Comparison of ENCODE assay signal across 2 cellular contexts in genomic region chr7:111210043-111210442, GRCh38.
TF ChIP-seq lines count a peak whose summit lies in the region.

No MANE protein-coding gene starts in this region.

TF ChIP-seq in GM23338, 12 proteins besides CTCF, POLR2A, EP300 and RAD21:
- TF ChIP-seq REST (IDR thresholded peaks at IDR 0.05; ENCODE audit: unreplicated experiment) (no peak), ETS1 (IDR thresholded peaks at IDR 0.05) (no peak), EZH2 (IDR thresholded peaks at IDR 0.05; ENCODE audit: low read depth, unreplicated experiment) (no peak), ZNF114 (CRISPR knock-in tag; IDR thresholded peaks at IDR 0.05) (no peak), POLR2AphosphoS5 (IDR thresholded peaks at IDR 0.05; ENCODE audit: low read depth) (no peak), ZNF462 (CRISPR knock-in tag; IDR thresholded peaks at IDR 0.05) (no peak), EZH2phosphoT487 (IDR thresholded peaks at IDR 0.05; ENCODE audit: unreplicated experiment) (no peak), ZNF331 (CRISPR knock-in tag; IDR thresholded peaks at IDR 0.05; ENCODE audit: low read depth) (no peak), NANOG (IDR thresholded peaks at IDR 0.05; ENCODE audit: borderline replicate concordance) (no peak), CREB1 (CRISPR knock-in tag; IDR thresholded peaks at IDR 0.05; ENCODE audit: low read depth) (no peak), JUNB (IDR thresholded peaks at IDR 0.05; ENCODE audit: unreplicated experiment) (no peak), STAT1 (IDR thresholded peaks at IDR 0.05; ENCODE audit: unreplicated experiment) (no peak)

TF ChIP-seq in K562, 482 proteins besides CTCF, POLR2A, EP300 and RAD21 (continued from another document):
- TF ChIP-seq RREB1 (CRISPR knock-in tag; IDR thresholded peaks at IDR 0.05) = no peak
- no peak for TF ChIP-seq SREBF1 (IDR thresholded peaks at IDR 0.05; ENCODE audit: borderline replicate concordance, low read depth, low read length)
- TF ChIP-seq ASH1L (IDR thresholded peaks at IDR 0.05; ENCODE audit: borderline replicate concordance, low read depth, partially characterized antibody) = no peak
- no peak for TF ChIP-seq YY1 (IDR thresholded peaks at IDR 0.05; ENCODE audit: borderline replicate concordance in 1 of 3, control insufficient read depth in 1 of 3, extremely low read depth in 1 of 3, insufficient read depth in 3 of 3, insufficient read length in 1 of 3, insufficient replicate concordance in 2 of 3, low read depth in 1 of 3, low read length in 2 of 3)
- TF ChIP-seq KLF16 (IDR thresholded peaks at IDR 0.05) = no peak
- TF ChIP-seq MAFK (IDR thresholded peaks at IDR 0.05; ENCODE audit: low read length) = peak; percentile 41; the same call in 1 of the 2 replicates
- TF ChIP-seq EP400 (IDR thresholded peaks at IDR 0.05) = no peak
- TF ChIP-seq ZNF12 (CRISPR knock-in tag; IDR thresholded peaks at IDR 0.05) = no peak
- TF ChIP-seq MAFG (tag; conservative IDR thresholded peaks at IDR 0.05) = peak; percentile 56
- TF ChIP-seq PRDM10 (IDR thresholded peaks at IDR 0.05; ENCODE audit: partially characterized antibody) = no peak
- no peak for TF ChIP-seq RBM14 (IDR thresholded peaks at IDR 0.05; ENCODE audit: borderline replicate concordance, insufficient read depth, low read depth, low read length)
- no peak for TF ChIP-seq FOXM1 (IDR thresholded peaks at IDR 0.05; ENCODE audit: low read depth)
- no peak for TF ChIP-seq FOXM1 (CRISPR knock-in tag; IDR thresholded peaks at IDR 0.05; ENCODE audit: low read depth)
- TF ChIP-seq KLF13 (tag; IDR thresholded peaks at IDR 0.05; ENCODE audit: borderline replicate concordance, low read depth) = no peak
- TF ChIP-seq, protein P1, sequence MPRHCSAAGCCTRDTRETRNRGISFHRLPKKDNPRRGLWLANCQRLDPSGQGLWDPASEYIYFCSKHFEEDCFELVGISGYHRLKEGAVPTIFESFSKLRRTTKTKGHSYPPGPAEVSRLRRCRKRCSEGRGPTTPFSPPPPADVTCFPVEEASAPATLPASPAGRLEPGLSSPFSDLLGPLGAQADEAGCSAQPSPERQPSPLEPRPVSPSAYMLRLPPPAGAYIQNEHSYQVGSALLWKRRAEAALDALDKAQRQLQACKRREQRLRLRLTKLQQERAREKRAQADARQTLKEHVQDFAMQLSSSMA (CRISPR knock-in tag; IDR thresholded peaks at IDR 0.05) = no peak
- no peak for TF ChIP-seq HOXB6 (CRISPR knock-in tag; IDR thresholded peaks at IDR 0.05; ENCODE audit: borderline replicate concordance)
- TF ChIP-seq POLR2AphosphoS2 (IDR thresholded peaks at IDR 0.05; ENCODE audit: low read length) = no peak
- no peak for TF ChIP-seq STAG1 (CRISPR knock-in tag; IDR thresholded peaks at IDR 0.05; ENCODE audit: borderline replicate concordance)
- no peak for TF ChIP-seq CREB1 (IDR thresholded peaks at IDR 0.05)
- TF ChIP-seq CREB1 (CRISPR knock-in tag; IDR thresholded peaks at IDR 0.05) = no peak
- no peak for TF ChIP-seq SUPT5H (IDR thresholded peaks at IDR 0.05)
